Comparison of ENCODE assay signal across 12 cellular contexts in the genomic region with DNA sequence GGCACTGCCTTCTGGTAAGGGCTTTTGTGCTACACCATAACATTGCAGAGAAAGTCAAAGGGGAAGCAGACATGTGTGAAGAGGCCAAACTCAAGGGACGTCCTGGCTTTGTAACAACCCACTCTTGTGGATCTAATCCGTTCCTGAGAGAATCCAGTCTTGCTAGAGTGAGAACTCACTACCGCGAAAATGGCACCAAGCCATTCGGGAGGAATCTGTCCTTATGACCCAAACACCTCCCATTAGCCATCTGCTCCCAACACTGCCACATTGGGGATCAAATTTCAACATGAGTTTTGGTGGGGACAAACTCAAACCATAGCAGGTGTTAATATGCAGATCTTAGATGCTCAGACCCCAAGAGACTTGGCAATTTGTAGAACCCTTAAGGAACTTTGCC. TPM values are rescaled to one million over a fixed set of nuclear protein-coding genes. Genes with fewer than 3 reads are reported as not detected.
"Had no signal": no experiment of that assay in that cellular context is flagged by ENCODE, and none has a peak within 500 bp of the region (broad histone marks: within the 10 kb centered on the region; RNA-seq: fewer than 3 reads in every experiment).

No MANE protein-coding gene starts in this region.

RNA-seq across cellular contexts. Expression of gene DUOX2, which starts 34.8 kb away (rescaled TPM):
- total RNA-seq: fibroblast of lung; frontal cortex; glomerular endothelial cell; naive thymus-derived CD8-positive, alpha-beta T cell; osteoblast; pulmonary artery endothelial cell had no signal

RNA-seq across cellular contexts. Expression of gene DUOXA2, which starts 34.9 kb away (rescaled TPM):
- total RNA-seq: fibroblast of lung; frontal cortex; glomerular endothelial cell; lower leg skin; mammary epithelial cell; mesenteric fat pad; mononuclear cell; naive thymus-derived CD8-positive, alpha-beta T cell; osteoblast; pulmonary artery endothelial cell; suprapubic skin; uterus had no signal

RNA-seq across cellular contexts. Expression of gene DUOXA1, which starts 50.5 kb away (rescaled TPM):
- total RNA-seq: fibroblast of lung, frontal cortex, glomerular endothelial cell, pulmonary artery endothelial cell had no signal

RNA-seq across cellular contexts. Expression of gene DUOX1, which starts 50.6 kb away (rescaled TPM):
- total RNA-seq: fibroblast of lung; frontal cortex; glomerular endothelial cell; naive thymus-derived CD8-positive, alpha-beta T cell; pulmonary artery endothelial cell had no signal
